9 cellular contexts compared by ENCODE assay signal in genomic region chr9:72753261-72753893, GRCh38.
DNase-seq lines count a peak whose midpoint lies in the region; ATAC-seq, FAIRE-seq and TF ChIP-seq lines count a peak whose summit lies in the region.
"Had no signal": no experiment of that assay in that cellular context is flagged by ENCODE, and none has a peak within 500 bp of the region (broad histone marks: within the 10 kb centered on the region; RNA-seq: fewer than 3 reads in every experiment).

No MANE protein-coding gene starts in this region.

- H3K23ac ChIP-seq in H1 (ENCODE audit: insufficient read length): no peak overlapping the region
- no peak overlapping the region for H3K23ac ChIP-seq in neuronal stem cell (ENCODE audit: low read depth, low read length, poor library complexity)

- no peaks in the 10 kb centered on the region for H3K23me2 ChIP-seq in H1 (ENCODE audit: low read depth, low read length)

- TF ChIP-seq RAD21 in H1 (IDR thresholded peaks at IDR 0.05 in 1 of 2, conservative IDR thresholded peaks at IDR 0.05 in 1 of 2; ENCODE audit: low read depth in 2 of 2, low read length in 2 of 2): peak; percentile 53 to 58

- no peak overlapping the region for H3K4ac ChIP-seq in H1 (replicated peaks; ENCODE audit: insufficient read length, low read depth, low read length)
- H3K4ac ChIP-seq in neuronal stem cell (ENCODE audit: low read length): no peak overlapping the region

- H2BK12ac ChIP-seq in H1 (ENCODE audit: low read depth, low read length) (peak overlapping the region; percentile 54; the same call in 1 of the 2 replicates), neuronal stem cell (ENCODE audit: low read length) (no peak overlapping the region)

- DNase-seq in DMS114 treated with DMSO at 0.1 percent for 48 hours (lab: John Stamatoyannopoulos, UW; ENCODE audit: unreplicated experiment) (peak; percentile 2), NB4 (ENCODE audit: low read depth) (peak; percentile 1), H1 (ENCODE audit: low read depth in 1 of 2, low spot score in 2 of 2) (no peak), neuronal stem cell (ENCODE audit: low spot score) (no peak), DMS153 (lab: John Stamatoyannopoulos, UW) (no peak)
- no peak for DNase-seq in effector CD8-positive, alpha-beta T cell (lab: John Stamatoyannopoulos, UW)

- H4K20me1 ChIP-seq in H1 (replicated peaks in 1 of 2; ENCODE audit: control insufficient read depth in 1 of 2, insufficient read depth in 2 of 2, low read length in 2 of 2): no peaks in the 10 kb centered on the region

- H3K4me3 ChIP-seq in NB4 (ENCODE audit: low read depth, low read length): no peak overlapping the region
- H3K4me3 ChIP-seq in H1 (ENCODE audit: extremely low read depth in 1 of 4, insufficient read depth in 2 of 4, low read depth in 3 of 4, low read length in 4 of 4): no peak overlapping the region; a peak in 1 of 8 replicates
- H3K4me3 ChIP-seq in neuronal stem cell (ENCODE audit: low read length in 2 of 2): no peak overlapping the region

- CTCF ChIA-PET in H1 (lab: Charles Lee; ENCODE audit: partially characterized antibody): interaction anchor here (0.7 to 1.6 kb wide), 9 partner anchors 9 to 714 kb away, joined by 3 to 5 read pairs (median 3); no protein-coding TSS in a partner anchor

- no peak overlapping the region for H4K5ac ChIP-seq in H1 (ENCODE audit: insufficient read length, low read depth, low read length)

- H3K79me2 ChIP-seq in H1 (ENCODE audit: control insufficient read depth in 1 of 2, insufficient read depth in 2 of 2, low read length in 2 of 2): no peaks in the 10 kb centered on the region

- H2BK20ac ChIP-seq in H1 (ENCODE audit: low read length): no peak overlapping the region; the same call in 1 of the 2 replicates

- H3K18ac ChIP-seq in H1 (ENCODE audit: extremely low read depth, low read length) (no peak overlapping the region), neuronal stem cell (ENCODE audit: low read length) (no peak overlapping the region)

- no peak overlapping the region for H3K4me2 ChIP-seq in H1 (ENCODE audit: insufficient read depth in 1 of 2, low read depth in 2 of 2, low read length in 2 of 2)
- no peak overlapping the region for H3K4me2 ChIP-seq in neuronal stem cell (ENCODE audit: insufficient read depth, low read length, poor library complexity, severe bottlenecking)

- no peak overlapping the region for H3K9ac ChIP-seq in H1 (replicated peaks in 1 of 4; ENCODE audit: extremely low read depth in 1 of 4, low read depth in 3 of 4, low read length in 3 of 4)
- no peak overlapping the region for H3K9ac ChIP-seq in neuronal stem cell (ENCODE audit: low read depth, low read length, poor library complexity)

- WGBS in H1 (ENCODE audit: extremely low coverage in 1 of 2, insufficient coverage in 1 of 2, insufficient read length in 1 of 2, insufficient replicate concordance in 2 of 2, low coverage in 1 of 2, low lambda C conversion rate in 2 of 2, missing lambda C conversion rate in 1 of 2), 2 experiments: 88% methylated on average over 8 of the region's 8 CpGs; no CpG with 5 or more reads in 1 of the 2 experiments
- no CpG with 5 or more reads among the region's 8 CpGs for WGBS in neuronal stem cell (ENCODE audit: extremely low coverage in 2 of 2, insufficient read length in 2 of 2, insufficient replicate concordance in 1 of 2), 2 donors

- FAIRE-seq in H1 (lab: Jason Lieb, UNC): no peak
- FAIRE-seq: GM12891 had no signal

- H3K4me1 ChIP-seq in H1 (replicated peaks in 1 of 4; ENCODE audit: control insufficient read depth in 3 of 4, insufficient read depth in 4 of 4, low read length in 3 of 4): no peaks in the 10 kb centered on the region; a peak in 2 of 7 replicates
- no peaks in the 10 kb centered on the region for H3K4me1 ChIP-seq in neuronal stem cell (ENCODE audit: control insufficient read depth in 2 of 2, insufficient read depth in 1 of 2, low read depth in 1 of 2, low read length in 2 of 2)

- H3K36me3 ChIP-seq in H1 (ENCODE audit: control insufficient read depth in 2 of 4, insufficient read depth in 4 of 4, low read length in 3 of 4) (no peaks in the 10 kb centered on the region), neuronal stem cell (replicated peaks in 1 of 2; ENCODE audit: control insufficient read depth in 2 of 2, insufficient read depth in 2 of 2, low read length in 2 of 2) (no peaks in the 10 kb centered on the region)

- TF ChIP-seq POLR2A in NB4 (IDR thresholded peaks at IDR 0.05; ENCODE audit: extremely low read depth, insufficient read length) (no peak), H1 (IDR thresholded peaks at IDR 0.05; ENCODE audit: control extremely low read depth in 1 of 2, low read depth in 2 of 2, low read length in 2 of 2) (no peak)

- H4K91ac ChIP-seq in H1 (replicated peaks; ENCODE audit: insufficient read length, low read length) (no peak overlapping the region), neuronal stem cell (ENCODE audit: low read depth, low read length, poor library complexity) (no peak overlapping the region)

- H2AK5ac ChIP-seq in H1 (ENCODE audit: low read depth, low read length): no peak overlapping the region
- H2AK5ac ChIP-seq in neuronal stem cell (ENCODE audit: low read depth, low read length): no peak overlapping the region

- H3K9me3 ChIP-seq in H1 (ENCODE audit: insufficient read depth in 2 of 2, low read depth in 1 of 2, low read length in 1 of 2) (no peaks in the 10 kb centered on the region), neuronal stem cell (replicated peaks in 1 of 2; ENCODE audit: control insufficient read depth in 2 of 2, insufficient read depth in 1 of 2, low read depth in 1 of 2, low read length in 2 of 2) (peaks cover 0 to 2% of the 10 kb centered on the region in 2 donors)

- no peak overlapping the region for H2BK120ac ChIP-seq in H1 (replicated peaks; ENCODE audit: low read depth, low read length)
- no peak overlapping the region for H2BK120ac ChIP-seq in neuronal stem cell (ENCODE audit: low read depth, low read length)

- H2AFZ ChIP-seq in H1 (ENCODE audit: low read length): no peak overlapping the region
- no peak overlapping the region for H2AFZ ChIP-seq in neuronal stem cell (ENCODE audit: low read length)

- H2BK15ac ChIP-seq in H1 (ENCODE audit: low read length): no peak overlapping the region
- H2BK15ac ChIP-seq in neuronal stem cell (ENCODE audit: low read length): no peak overlapping the region

- H3K14ac ChIP-seq in H1 (ENCODE audit: insufficient read length) (no peak overlapping the region), neuronal stem cell (ENCODE audit: low read length) (no peak overlapping the region)

- no peak for ATAC-seq in GM21526 (IDR thresholded peaks at IDR 0.05; ENCODE audit: low FRiP score, unreplicated experiment)
- ATAC-seq in HG02970 (IDR thresholded peaks at IDR 0.05; ENCODE audit: low FRiP score, unreplicated experiment): no peak

- no peaks in the 10 kb centered on the region for H3K79me1 ChIP-seq in H1 (ENCODE audit: low read depth, low read length)
- no peaks in the 10 kb centered on the region for H3K79me1 ChIP-seq in neuronal stem cell (ENCODE audit: low read depth, low read length)

- no peak overlapping the region for H3K56ac ChIP-seq in H1 (replicated peaks; ENCODE audit: insufficient read length, low read depth, low read length)

- H3K27ac ChIP-seq in H1 (ENCODE audit: low read depth, low read length): no peak overlapping the region
- H3K27ac ChIP-seq in neuronal stem cell (replicated peaks; ENCODE audit: low read length): no peak overlapping the region

- TF ChIP-seq CTCF in NB4 (IDR thresholded peaks at IDR 0.05; ENCODE audit: low read depth, low read length) (no peak), H1 (IDR thresholded peaks at IDR 0.05; ENCODE audit: control extremely low read depth in 1 of 3, insufficient read depth in 1 of 3, low read depth in 1 of 3, low read length in 3 of 3) (peak in 1 of 3 experiments; percentile 17; a peak in 1 of 4 replicates)

- POLR2A ChIA-PET in H1 (lab: Charles Lee; ENCODE audit: partially characterized antibody): no interaction called here

- no peak for TF ChIP-seq EP300 in H1 (IDR thresholded peaks at IDR 0.05; ENCODE audit: borderline replicate concordance in 1 of 2, low read depth in 2 of 2, low read length in 2 of 2)

- no peak overlapping the region for H2BK5ac ChIP-seq in H1 (ENCODE audit: low read depth, low read length)
- peak overlapping the region; percentile 35 for H2BK5ac ChIP-seq in neuronal stem cell (ENCODE audit: low read length)

- no peak overlapping the region for H4K8ac ChIP-seq in H1 (ENCODE audit: extremely low read depth, insufficient read depth, low read length)
- no peak overlapping the region for H4K8ac ChIP-seq in neuronal stem cell (ENCODE audit: low read depth, low read length)

- H3K27me3 ChIP-seq in H1 (replicated peaks in 1 of 4; ENCODE audit: control insufficient read depth in 3 of 4, extremely low read depth in 1 of 4, insufficient read depth in 3 of 4, low read length in 3 of 4) (no peaks in the 10 kb centered on the region), neuronal stem cell (ENCODE audit: control insufficient read depth in 3 of 3, insufficient read depth in 3 of 3, low read depth in 1 of 3, low read length in 3 of 3) (no peaks in the 10 kb centered on the region)

TF ChIP-seq in H1, 55 proteins besides CTCF, POLR2A, EP300 and RAD21 (continues in another document):
- TF ChIP-seq RFX5 (IDR thresholded peaks at IDR 0.05; ENCODE audit: borderline replicate concordance, low read depth, low read length) (no peak), ATF2 (IDR thresholded peaks at IDR 0.05; ENCODE audit: low read length) (no peak), RNF2 (IDR thresholded peaks at IDR 0.05; ENCODE audit: borderline replicate concordance, low read depth, low read length, missing control alignments, poor library complexity, severe bottlenecking) (no peak), CBX8 (IDR thresholded peaks at IDR 0.05; ENCODE audit: borderline replicate concordance, low read depth, low read length) (no peak), BCL11A (IDR thresholded peaks at IDR 0.05; ENCODE audit: low read depth in 2 of 2, low read length in 2 of 2) (no peak), KDM4A (IDR thresholded peaks at IDR 0.05; ENCODE audit: low read depth, low read length, severe bottlenecking) (no peak), CHD2 (IDR thresholded peaks at IDR 0.05; ENCODE audit: low read length) (no peak), CHD1 (IDR thresholded peaks at IDR 0.05; ENCODE audit: low read depth, low read length) (no peak), SP1 (IDR thresholded peaks at IDR 0.05; ENCODE audit: low read depth, low read length) (no peak), JUND (IDR thresholded peaks at IDR 0.05; ENCODE audit: low read length) (no peak)

Comparison
In these comparisons a context has a peak if more than half of its experiments do, and no peak if none do; other contexts are left out.
1. DNase-seq: peak in DMS114 treated with DMSO at 0.1 percent for 48 hours (single experiment) and NB4 (single experiment); none in H1 (0 of 2), neuronal stem cell (single experiment), effector CD8-positive, alpha-beta T cell (single experiment) and DMS153 (single experiment).